Comparison of ENCODE assay signal across 17 cellular contexts in the genomic region with DNA sequence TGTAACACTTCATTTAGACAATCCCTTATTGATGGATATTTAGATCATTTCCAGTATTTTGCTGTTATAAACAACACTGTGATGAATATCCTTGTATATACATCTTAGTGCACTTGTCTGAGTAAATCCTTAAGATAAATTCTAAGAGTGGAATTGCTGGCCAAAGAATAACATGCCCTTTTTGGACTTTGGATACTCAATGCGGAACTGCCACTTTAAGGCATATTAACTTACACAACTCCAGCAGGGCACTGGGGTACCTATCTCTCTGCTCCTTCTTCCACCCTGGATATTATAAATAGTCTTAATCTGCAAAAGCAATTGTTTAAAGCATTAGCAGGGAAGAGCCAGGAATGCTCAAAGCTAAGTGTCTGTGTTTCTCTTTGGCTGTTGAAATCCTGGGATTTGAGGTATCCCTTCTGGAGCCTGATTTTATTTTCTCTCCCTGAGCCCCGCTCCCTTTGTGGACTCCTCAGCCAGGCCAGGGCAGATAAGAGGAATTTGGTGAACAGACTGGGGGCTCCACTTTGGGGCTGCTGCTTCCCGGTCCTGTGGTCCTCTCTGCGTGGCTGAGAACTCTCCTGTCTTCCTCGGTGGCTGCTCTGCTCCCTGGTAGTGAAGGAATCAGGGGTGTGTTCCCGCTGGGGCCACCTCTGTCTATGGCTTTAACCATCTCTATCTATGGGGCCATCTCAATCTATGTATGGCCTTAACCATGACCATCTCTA.
"Had no signal": no experiment of that assay in that cellular context is flagged by ENCODE, and none has a peak within 500 bp of the region (broad histone marks: within the 10 kb centered on the region; RNA-seq: fewer than 3 reads in every experiment).

No MANE protein-coding gene starts in this region.

- DNase-seq: activated B cell treated with CpG ODN at 0.5 μM for 24 hours; activated CD4-positive, alpha-beta T cell treated with anti-CD3 and anti-CD28 coated beads, Interleukin-2, amount 50 U/mL, for 1 hour; activated naive CD4-positive, alpha-beta T cell treated with anti-CD3 and anti-CD28 coated beads, Interleukin-2, amount 50 U/mL, for 16 hours; activated T-cell treated with anti-CD3 and anti-CD28 coated beads, Interleukin-2, amount 50 U/mL, for 1 hour; dorsolateral prefrontal cortex; hippocampal formation; left ventricle myocardium inferior; mesendoderm; nephron progenitor cell; SJCRH30; stimulated activated CD4-positive, alpha-beta T cell treated with anti-CD3 and anti-CD28 coated beads, Interleukin-15, amount 100 ng/mL, for 24 hours; stimulated activated CD4-positive, alpha-beta T cell treated with anti-CD3 and anti-CD28 coated beads, Interleukin-4, amount 100 ng/mL, for 1 hour; stimulated activated naive B cell treated with anti-CD40 and anti-IgM and Interleukin-4, amounts not matched to agents 10 μg/mL and 1 μg/mL and 100 μg/mL, for 72 hours; T-helper 2 cell; tibial artery had no signal

- H3K4me1 ChIP-seq: adrenal gland, SJCRH30, tibial artery had no signal

- H3K27me3 ChIP-seq: adrenal gland, dorsolateral prefrontal cortex, SJCRH30, tibial artery had no signal

- H3K36me3 ChIP-seq: adrenal gland, left ventricle myocardium inferior, SJCRH30 had no signal

- H3K4me3 ChIP-seq: adrenal gland, dorsolateral prefrontal cortex, left ventricle myocardium inferior, SJCRH30, tibial artery had no signal

- H3K27ac ChIP-seq: adrenal gland, dorsolateral prefrontal cortex, SJCRH30, tibial artery had no signal

- H3K9me3 ChIP-seq: adrenal gland, SJCRH30 had no signal

- ATAC-seq: esophagus mucosa; stimulated activated naive B cell treated with anti-CD40 and anti-IgM and Interleukin-4, amounts not matched to agents 10 μg/mL and 1 μg/mL and 100 μg/mL, for 72 hours had no signal
